8 cellular contexts compared by ENCODE assay signal in the genomic region with DNA sequence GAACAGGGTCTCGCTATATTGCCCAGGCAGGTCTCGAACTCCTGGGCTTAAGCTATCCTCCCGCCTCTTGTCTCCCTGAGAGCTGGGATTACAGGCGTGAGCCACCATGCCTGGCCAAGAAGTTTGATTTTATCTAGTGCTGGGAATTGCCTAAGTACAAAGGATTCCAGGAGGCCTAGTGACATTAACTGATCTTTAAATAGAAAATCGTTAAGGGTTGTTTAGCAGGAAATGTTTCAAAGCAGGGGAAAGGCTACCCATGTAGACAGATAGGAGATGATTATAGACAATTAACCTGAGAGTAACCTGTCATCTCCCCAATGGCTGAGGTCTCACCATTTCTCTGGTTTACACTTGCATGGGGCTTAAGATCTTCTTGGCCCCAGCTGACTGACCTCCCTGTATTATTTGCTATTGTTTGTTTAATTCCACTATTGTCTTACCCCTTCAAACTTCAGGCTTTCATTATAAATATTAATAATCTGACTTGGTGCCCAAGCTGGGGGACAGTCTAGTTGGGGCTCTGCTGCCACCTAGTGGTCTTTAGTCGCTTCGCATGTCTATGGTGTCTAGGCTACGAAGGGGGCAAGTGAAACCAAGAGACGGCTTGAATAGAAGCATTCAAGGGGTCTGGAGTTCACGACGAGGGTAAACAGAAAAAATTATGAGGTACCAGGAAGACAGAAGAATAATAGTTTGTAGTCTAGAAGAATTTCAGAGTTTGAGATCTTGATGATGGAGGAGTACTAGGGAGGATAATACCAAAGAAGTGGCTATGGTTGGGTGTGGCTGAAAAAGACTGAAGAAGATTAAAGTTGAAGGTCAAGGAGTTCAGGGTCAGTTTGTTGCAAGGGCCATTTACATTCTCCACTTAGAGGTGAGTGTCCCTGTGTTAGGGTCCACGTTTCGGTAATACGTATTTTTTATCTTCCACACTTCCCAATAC. TPM values are rescaled to one million over a fixed set of nuclear protein-coding genes. Genes with fewer than 3 reads are reported as not detected.
DNase-seq lines count a peak whose midpoint lies in the region; ATAC-seq and TF ChIP-seq lines count a peak whose summit lies in the region.

No MANE protein-coding gene starts in this region.

- H3K27ac ChIP-seq in C4-2B (no peak overlapping the region), RWPE1 (no peak overlapping the region), osteoblast (ENCODE audit: low read depth, low read length) (no peak overlapping the region), tibial artery (no peak overlapping the region)

- no peaks in the 10 kb centered on the region for H3K9me3 ChIP-seq in osteoblast (ENCODE audit: low read depth, low read length)
- H3K9me3 ChIP-seq in tibial artery, result no peaks in the 10 kb centered on the region

- no peaks in the 10 kb centered on the region for H4K20me1 ChIP-seq in osteoblast (ENCODE audit: insufficient read depth, low read length)

- peak; percentile 87 for ATAC-seq in GM19372 (IDR thresholded peaks at IDR 0.05; ENCODE audit: low read depth, unreplicated experiment)

- peak overlapping the region; percentile 51 for H3K4me3 ChIP-seq in osteoblast (ENCODE audit: insufficient read depth, low read length)
- H3K4me3 ChIP-seq in tibial artery, result no peak overlapping the region

- POLR2A ChIA-PET in RWPE1 (lab: Yijun Ruan, JAX; ENCODE audit: low non-redundant PET), result no interaction called here

- peak overlapping the region; percentile 79 for H2AFZ ChIP-seq in osteoblast (ENCODE audit: low read length)

- peak in 43 of 76 experiments; percentile 1 to 53 (median 21) for DNase-seq in HUDEP-2 (lab: John Stamatoyannopoulos, UW; ENCODE audit: unreplicated experiment in 76 of 76)
- DNase-seq in RWPE1 (ENCODE audit: low spot score), result peak; percentile 34
- peak; percentile 26 for DNase-seq in activated effector memory CD4-positive, alpha-beta T cell treated with Interleukin-2 at 50 U/mL for 16 hours
- peak; percentile 40 for DNase-seq in foreskin melanocyte
- peak; percentile 47 for DNase-seq in osteoblast (ENCODE audit: insufficient read length, low spot score, missing footprints)
- peak in 1 of 2 donors; percentile 62 for DNase-seq in tibial artery

- peak overlapping the region; percentile 74 for H3K4me2 ChIP-seq in osteoblast (ENCODE audit: insufficient read depth, low read length)

- CTCF ChIA-PET in RWPE1 (lab: Yijun Ruan, JAX), result interaction anchor here (0.6 to 1.6 kb wide), 10 partner anchors 26 to 465 kb away, joined by 3 to 9 read pairs (median 4); a partner anchor contains a TSS

- H3K36me3 ChIP-seq in osteoblast (ENCODE audit: insufficient read depth, low read length) (no peaks in the 10 kb centered on the region), tibial artery (no peaks in the 10 kb centered on the region)

- H3K27me3 ChIP-seq in osteoblast (ENCODE audit: insufficient read depth, low read length) (no peaks in the 10 kb centered on the region), tibial artery (no peaks in the 10 kb centered on the region)

- intact Hi-C loops in tibial artery (cut with DNase I; ENCODE audit: low total_unique reads), result loop anchor here (5.0 kb wide), 2 partner anchors 59 to 169 kb away; a partner anchor contains a TSS

- H3K79me2 ChIP-seq in osteoblast (ENCODE audit: insufficient read depth, low read length), result no peaks in the 10 kb centered on the region

- peak; percentile 99 for TF ChIP-seq CTCF in C4-2B (conservative IDR thresholded peaks at IDR 0.05)
- peak; percentile 97 for TF ChIP-seq CTCF in RWPE1 (conservative IDR thresholded peaks at IDR 0.05; ENCODE audit: low read depth)
- peak; percentile 97 for TF ChIP-seq CTCF in osteoblast (IDR thresholded peaks at IDR 0.05; ENCODE audit: extremely low read depth, low read depth, low read length)
- TF ChIP-seq CTCF in tibial artery (IDR thresholded peaks at IDR 0.05), result peak; percentile 77 to 95

- H3K4me1 ChIP-seq in osteoblast (ENCODE audit: insufficient read depth, low read length) (peaks cover 14% of the 10 kb centered on the region), tibial artery (peaks cover 0 to 3% (median 0%) of the 10 kb centered on the region in 4 donors)

RNA-seq across cellular contexts. Expression of a gene that starts 40.4 kb away (rescaled TPM):
- 43.6 and 64.8 TPM in 2 replicates for total RNA-seq in osteoblast

RNA-seq across cellular contexts. Expression of a gene that starts 57.3 kb away (rescaled TPM):
- 0.29 and 0.36 TPM in 2 replicates for total RNA-seq in osteoblast
